1 cellular context compared by ENCODE assay signal in the genomic region with DNA sequence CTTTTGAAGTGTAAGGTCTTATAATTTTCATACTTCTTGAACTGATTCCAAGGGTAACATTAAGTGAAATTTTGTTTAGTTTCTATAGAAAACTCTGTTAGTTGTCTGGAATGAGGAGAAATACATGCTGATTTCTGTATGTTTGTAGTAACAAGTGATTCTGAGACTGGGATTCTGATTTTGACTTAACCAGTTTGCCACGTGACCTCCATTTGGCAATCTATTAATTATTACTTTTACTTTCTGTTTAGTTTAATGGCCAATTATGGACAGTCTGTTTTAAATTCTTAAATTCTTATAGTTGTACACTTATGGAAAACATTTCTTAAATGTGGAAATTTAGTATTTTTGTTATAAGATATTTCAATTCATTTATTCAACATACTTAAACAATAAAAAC.
TF ChIP-seq lines count a peak whose summit lies in the region.

No MANE protein-coding gene starts in this region.

TF ChIP-seq in endothelial cell of umbilical vein, 7 proteins besides CTCF, POLR2A, EP300 and RAD21:
- TF ChIP-seq POLR2AphosphoS5 (IDR thresholded peaks at IDR 0.05; ENCODE audit: insufficient read depth, low read depth, low read length) (no peak), GATA2 (IDR thresholded peaks at IDR 0.05; ENCODE audit: insufficient read depth, insufficient read length, low read depth, low read length) (no peak)
